8 cellular contexts compared by ENCODE assay signal in genomic region chr18:7177131-7177744, GRCh38. TPM values are rescaled to one million over a fixed set of nuclear protein-coding genes. Genes with fewer than 3 reads are reported as not detected.
A peak's percentile ranks its signal among the peaks of the same experiment; 100 is the strongest.
DNase-seq lines count a peak whose midpoint lies in the region; ATAC-seq, FAIRE-seq and TF ChIP-seq lines count a peak whose summit lies in the region.

No MANE protein-coding gene starts in this region.

- peak; percentile 9 for DNase-seq in GF-D8 (lab: John Stamatoyannopoulos, UW)
- peak; percentile 50 for DNase-seq in LHCN-M2 (ENCODE audit: low read depth)
- DNase-seq in SKM-1 treated with dmso at 0.1 percent for 144 hours (lab: John Stamatoyannopoulos, UW; ENCODE audit: unreplicated experiment) = peak; percentile 54
- peak; percentile 46 to 54 for DNase-seq in frontal cortex (ENCODE audit: low spot score in 2 of 2)
- peak; percentile 32 for DNase-seq in progenitor cell of endocrine pancreas (ENCODE audit: low spot score, unreplicated experiment)
- no peak for DNase-seq in GM19238 (ENCODE audit: insufficient read length, low spot score)

- peak; percentile 96 for TF ChIP-seq CTCF in progenitor cell of endocrine pancreas (IDR thresholded peaks at IDR 0.05; ENCODE audit: unreplicated experiment)

- H3K4me3 Mint-ChIP-seq in progenitor cell of endocrine pancreas (ENCODE audit: low read depth) = no peak overlapping the region

- no peak overlapping the region for H3K27ac Mint-ChIP-seq in progenitor cell of endocrine pancreas

- ATAC-seq in GM19463 (IDR thresholded peaks at IDR 0.05; ENCODE audit: unreplicated experiment) (no peak), HG03196 (IDR thresholded peaks at IDR 0.05; ENCODE audit: unreplicated experiment) (no peak)

- peaks cover 9% of the 10 kb centered on the region for H3K27me3 Mint-ChIP-seq in progenitor cell of endocrine pancreas

- peaks cover under 1% of the 10 kb centered on the region for H3K36me3 Mint-ChIP-seq in progenitor cell of endocrine pancreas (ENCODE audit: insufficient read depth)

- peaks cover 5% of the 10 kb centered on the region for H3K9me3 Mint-ChIP-seq in progenitor cell of endocrine pancreas (ENCODE audit: low read depth)

- peaks cover 5% of the 10 kb centered on the region for H3K4me1 Mint-ChIP-seq in progenitor cell of endocrine pancreas (ENCODE audit: low read depth)

- no peak for FAIRE-seq in frontal cortex (lab: Jason Lieb, UNC)

RNA-seq across cellular contexts. Expression of gene LRRC30, which starts 53.7 kb away (rescaled TPM):
- total RNA-seq in LHCN-M2 (2014; rRNA removed) (not detected in 2 replicates), frontal cortex (not detected), progenitor cell of endocrine pancreas (not detected in 2 replicates)
- polyA plus RNA-seq in LHCN-M2 (2012) = not detected

RNA-seq across cellular contexts. Expression of gene LAMA1, which starts 59.6 kb away (rescaled TPM):
- total RNA-seq in LHCN-M2 (2014; rRNA removed) (1.4 TPM in 2 replicates), frontal cortex (12.2 TPM), progenitor cell of endocrine pancreas (257 and 299 TPM in 2 replicates)
- polyA plus RNA-seq in LHCN-M2 (2012) = 2.1 TPM

Comparison
In these comparisons a context has a peak if more than half of its experiments do, and no peak if none do; other contexts are left out.
1. RNA of gene LAMA1, which starts 59.6 kb away (total RNA-seq): 257 to 299 TPM in progenitor cell of endocrine pancreas; 12.2 TPM in frontal cortex (single experiment) and 1.4 TPM in LHCN-M2; every median in the first group is over 10 times any median in the second.